ENCODE assay signal across 23 cellular contexts in genomic region chrX:153868576-153869472, GRCh38. TPM values are rescaled to one million over a fixed set of nuclear protein-coding genes. Genes with fewer than 3 reads are reported as not detected.
DNase-seq lines count a peak whose midpoint lies in the region; ATAC-seq, FAIRE-seq and TF ChIP-seq lines count a peak whose summit lies in the region.
"Had no signal": no experiment of that assay in that cellular context is flagged by ENCODE, and none has a peak within 500 bp of the region (broad histone marks: within the 10 kb centered on the region; RNA-seq: fewer than 3 reads in every experiment).

No MANE protein-coding gene starts in this region.

- no peaks in the 10 kb centered on the region for H3K9me3 Mint-ChIP-seq in activated T-cell treated with anti-CD3 and anti-CD28 coated beads, Interleukin-2, amount 50 U/mL, for 72 hours
- H3K9me3 Mint-ChIP-seq: CD4-positive, alpha-beta T cell; GM23338; HFFc6 had no signal

- no peaks in the 10 kb centered on the region for H3K4me1 Mint-ChIP-seq in activated T-cell treated with anti-CD3 and anti-CD28 coated beads, Interleukin-2, amount 50 U/mL, for 72 hours (ENCODE audit: low read depth)

- intact Hi-C loops in tibial artery (cut with DNase I; ENCODE audit: low total_unique reads), result no loop called here

- no peaks in the 10 kb centered on the region; the same call in 1 of the 2 replicates for H3K36me3 ChIP-seq in H7 (replicated peaks; ENCODE audit: control insufficient read depth, insufficient read depth, low read length)
- H3K36me3 ChIP-seq in osteoblast (ENCODE audit: insufficient read depth, low read length), result no peaks in the 10 kb centered on the region
- H3K36me3 ChIP-seq in tibial artery, result no peaks in the 10 kb centered on the region

- no peak overlapping the region for H3K4me3 Mint-ChIP-seq in activated T-cell treated with anti-CD3 and anti-CD28 coated beads, Interleukin-2, amount 50 U/mL, for 72 hours
- H3K4me3 Mint-ChIP-seq: CD4-positive, alpha-beta T cell; GM23338; HFFc6 had no signal

- H3K27me3 ChIP-seq in H7 (ENCODE audit: control insufficient read depth, insufficient read depth, low read length), result no peaks in the 10 kb centered on the region
- peaks cover under 1% of the 10 kb centered on the region for H3K27me3 ChIP-seq in osteoblast (ENCODE audit: insufficient read depth, low read length)
- H3K27me3 ChIP-seq in tibial artery, result peaks cover 0 to 15% of the 10 kb centered on the region in 2 donors

- no peaks in the 10 kb centered on the region for H3K4me1 ChIP-seq in osteoblast (ENCODE audit: insufficient read depth, low read length)
- H3K4me1 ChIP-seq in tibial artery, result no peaks in the 10 kb centered on the region
- H3K4me1 ChIP-seq: A549, Caco-2 had no signal

- H3K36me3 Mint-ChIP-seq in activated T-cell treated with anti-CD3 and anti-CD28 coated beads, Interleukin-2, amount 50 U/mL, for 72 hours (ENCODE audit: insufficient read depth in 2 of 2), result no peaks in the 10 kb centered on the region

- no peak overlapping the region for H3K4me2 ChIP-seq in osteoblast (ENCODE audit: insufficient read depth, low read length)
- H3K4me2 ChIP-seq: A549, GM23338 had no signal

- no peak overlapping the region for H2AFZ ChIP-seq in osteoblast (ENCODE audit: low read length)
- H2AFZ ChIP-seq: GM23338 had no signal

- no peaks in the 10 kb centered on the region for H3K79me2 ChIP-seq in osteoblast (ENCODE audit: insufficient read depth, low read length)

- H3K4me3 ChIP-seq in H7 (ENCODE audit: insufficient read depth, low read depth, low read length) (no peak overlapping the region), osteoblast (ENCODE audit: insufficient read depth, low read length) (no peak overlapping the region), tibial artery (no peak overlapping the region)
- H3K4me3 ChIP-seq: A549, GM23338 had no signal

- H3K27ac Mint-ChIP-seq in activated T-cell treated with anti-CD3 and anti-CD28 coated beads, Interleukin-2, amount 50 U/mL, for 72 hours, result no peak overlapping the region
- H3K27ac Mint-ChIP-seq: CD4-positive, alpha-beta T cell; GM23338; HFFc6 had no signal

- H3K9me3 ChIP-seq in osteoblast (ENCODE audit: low read depth, low read length), result no peaks in the 10 kb centered on the region
- H3K9me3 ChIP-seq in tibial artery, result no peaks in the 10 kb centered on the region
- H3K9me3 ChIP-seq: A549, Caco-2 had no signal

- H4K20me1 ChIP-seq in osteoblast (ENCODE audit: insufficient read depth, low read length), result no peaks in the 10 kb centered on the region

- no peak for ATAC-seq in activated T-cell treated with anti-CD3 and anti-CD28 coated beads, Interleukin-2, amount 50 U/mL, for 72 hours (replicated peaks in 1 of 2)
- ATAC-seq: A549, GM23338, HCT116 had no signal

- TF ChIP-seq POLR2A in GM12891 (IDR thresholded peaks at IDR 0.05; ENCODE audit: low read depth, low read length), result no peak

- FAIRE-seq in GM12891 (lab: Jason Lieb, UNC), result no peak
- FAIRE-seq: A549, D721Med, G401.6, H54, HTR-8/SVneo had no signal

- no peak for TF ChIP-seq CTCF in osteoblast (IDR thresholded peaks at IDR 0.05; ENCODE audit: extremely low read depth, low read depth, low read length)
- no peak for TF ChIP-seq CTCF in tibial artery (IDR thresholded peaks at IDR 0.05)

- H3K27me3 Mint-ChIP-seq in activated T-cell treated with anti-CD3 and anti-CD28 coated beads, Interleukin-2, amount 50 U/mL, for 72 hours (ENCODE audit: low read depth), result peaks cover 11% of the 10 kb centered on the region
- H3K27me3 Mint-ChIP-seq: CD4-positive, alpha-beta T cell had no signal

- H3K27ac ChIP-seq in osteoblast (ENCODE audit: low read depth, low read length) (no peak overlapping the region), tibial artery (no peak overlapping the region)
- H3K27ac ChIP-seq: 22Rv1, A549, C4-2B had no signal

- peak; percentile 11 for DNase-seq in activated T-cell treated with anti-CD3 and anti-CD28 coated beads, Interleukin-2, amount 50 U/mL, for 1 hour
- DNase-seq in activated T-cell treated with anti-CD3 and anti-CD28 coated beads, Interleukin-2, amount 50 U/mL, for 72 hours, result no peak
- peak; percentile 3 for DNase-seq in GM12891 (ENCODE audit: insufficient read length, low spot score)
- peak; percentile 36 for DNase-seq in H7
- peak; percentile 88 for DNase-seq in osteoblast (ENCODE audit: insufficient read length, low spot score, missing footprints)
- DNase-seq in NCI-H748 (lab: John Stamatoyannopoulos, UW; ENCODE audit: unreplicated experiment), result no peak
- no peak for DNase-seq in activated CD8-positive, alpha-beta memory T cell treated with anti-CD3 and anti-CD28 coated beads for 24 hours
- no peak for DNase-seq in tibial artery
- DNase-seq: AML-193; Caco-2; CD4-positive, alpha-beta T cell; HFFc6; IMR-90 had no signal

TF ChIP-seq in GM12891, 5 proteins besides CTCF, POLR2A, EP300 and RAD21:
- TF ChIP-seq PAX5 (IDR thresholded peaks at IDR 0.05; ENCODE audit: insufficient read depth, low read length, severe bottlenecking), result no peak
- no peak for TF ChIP-seq TAF1 (IDR thresholded peaks at IDR 0.05; ENCODE audit: low read depth, low read length)
- no peak for TF ChIP-seq SPI1 (IDR thresholded peaks at IDR 0.05; ENCODE audit: low read depth, low read length)
- TF ChIP-seq POU2F2 (IDR thresholded peaks at IDR 0.05; ENCODE audit: low read depth, low read length), result no peak
- TF ChIP-seq POLR2AphosphoS5 (IDR thresholded peaks at IDR 0.05; ENCODE audit: low read depth, low read length), result no peak
TF ChIP-seq in GM12891: peak in this region for 0.

RNA-seq across cellular contexts. Expression of gene L1CAM, which starts 17.1 kb away (rescaled TPM):
- total RNA-seq in activated T-cell treated with anti-CD3 and anti-CD28 coated beads, Interleukin-2, amount 50 U/mL, for 72 hours, result 1 to 10 TPM; 1.8 to 2.1 TPM
- 0.36 TPM for polyA plus RNA-seq in GM12891 (2012; ENCODE audit: low read depth, missing spikeins)
- 9.9 and 17.0 TPM in 2 replicates for total RNA-seq in H7 (2014; rRNA removed; shearing (Covaris generic))
- under 0.01 TPM in 2 replicates for total RNA-seq in osteoblast

RNA-seq across cellular contexts. Expression of gene AVPR2, which starts 35.6 kb away (rescaled TPM):
- not detected for total RNA-seq in activated T-cell treated with anti-CD3 and anti-CD28 coated beads, Interleukin-2, amount 50 U/mL, for 72 hours
- 0.44 TPM for polyA plus RNA-seq in GM12891 (2012; ENCODE audit: low read depth, missing spikeins)
- total RNA-seq in H7 (2014; rRNA removed; shearing (Covaris generic)), result not detected in 2 replicates
- not detected in 2 replicates for total RNA-seq in osteoblast
- total RNA-seq: Caco-2; CD4-positive, alpha-beta T cell; GM23338; HFFc6; IMR-90 had no signal
- polyA plus RNA-seq: A549, BJ, GM23338, IMR-90 had no signal

RNA-seq across cellular contexts. Expression of gene PDZD4, which starts 38.5 kb away (rescaled TPM):
- total RNA-seq in activated T-cell treated with anti-CD3 and anti-CD28 coated beads, Interleukin-2, amount 50 U/mL, for 72 hours, result 1 to 10 TPM in 1 of 2 donors, under 1 TPM in 1; 0.82 to 5.0 TPM
- polyA plus RNA-seq in GM12891 (2012; ENCODE audit: low read depth, missing spikeins), result 0.03 TPM
- 73.0 and 76.3 TPM in 2 replicates for total RNA-seq in H7 (2014; rRNA removed; shearing (Covaris generic))
- total RNA-seq in osteoblast, result under 0.01 TPM in 2 replicates
- total RNA-seq: HFFc6 had no signal

RNA-seq across cellular contexts. Expression of gene ARHGAP4, which starts 57.2 kb away (rescaled TPM):
- total RNA-seq in activated T-cell treated with anti-CD3 and anti-CD28 coated beads, Interleukin-2, amount 50 U/mL, for 72 hours, result 100 to 1,000 TPM; 147 to 158 TPM
- 57.8 TPM for polyA plus RNA-seq in GM12891 (2012; ENCODE audit: low read depth, missing spikeins)
- total RNA-seq in H7 (2014; rRNA removed; shearing (Covaris generic)), result 39.4 and 51.3 TPM in 2 replicates
- 0.88 and 1.4 TPM in 2 replicates for total RNA-seq in osteoblast

Comparison
In these comparisons a context has a peak if more than half of its experiments do, and no peak if none do; other contexts are left out.
1. DNase-seq: peak in activated T-cell treated with anti-CD3 and anti-CD28 coated beads, Interleukin-2, amount 50 U/mL, for 1 hour (single experiment), GM12891 (single experiment), H7 (single experiment) and osteoblast (single experiment); none in activated T-cell treated with anti-CD3 and anti-CD28 coated beads, Interleukin-2, amount 50 U/mL, for 72 hours (0 of 2), NCI-H748 (single experiment), activated CD8-positive, alpha-beta memory T cell treated with anti-CD3 and anti-CD28 coated beads for 24 hours (single experiment) and tibial artery (0 of 2).
2. RNA of gene PDZD4, which starts 38.5 kb away (total RNA-seq): 73.0 to 76.3 TPM in H7; 0.82 to 5.0 TPM in activated T-cell treated with anti-CD3 and anti-CD28 coated beads, Interleukin-2, amount 50 U/mL, for 72 hours and under 0.01 TPM in osteoblast; every median in the first group is over 10 times any median in the second.